8 cellular contexts compared by ENCODE assay signal in the genomic region with DNA sequence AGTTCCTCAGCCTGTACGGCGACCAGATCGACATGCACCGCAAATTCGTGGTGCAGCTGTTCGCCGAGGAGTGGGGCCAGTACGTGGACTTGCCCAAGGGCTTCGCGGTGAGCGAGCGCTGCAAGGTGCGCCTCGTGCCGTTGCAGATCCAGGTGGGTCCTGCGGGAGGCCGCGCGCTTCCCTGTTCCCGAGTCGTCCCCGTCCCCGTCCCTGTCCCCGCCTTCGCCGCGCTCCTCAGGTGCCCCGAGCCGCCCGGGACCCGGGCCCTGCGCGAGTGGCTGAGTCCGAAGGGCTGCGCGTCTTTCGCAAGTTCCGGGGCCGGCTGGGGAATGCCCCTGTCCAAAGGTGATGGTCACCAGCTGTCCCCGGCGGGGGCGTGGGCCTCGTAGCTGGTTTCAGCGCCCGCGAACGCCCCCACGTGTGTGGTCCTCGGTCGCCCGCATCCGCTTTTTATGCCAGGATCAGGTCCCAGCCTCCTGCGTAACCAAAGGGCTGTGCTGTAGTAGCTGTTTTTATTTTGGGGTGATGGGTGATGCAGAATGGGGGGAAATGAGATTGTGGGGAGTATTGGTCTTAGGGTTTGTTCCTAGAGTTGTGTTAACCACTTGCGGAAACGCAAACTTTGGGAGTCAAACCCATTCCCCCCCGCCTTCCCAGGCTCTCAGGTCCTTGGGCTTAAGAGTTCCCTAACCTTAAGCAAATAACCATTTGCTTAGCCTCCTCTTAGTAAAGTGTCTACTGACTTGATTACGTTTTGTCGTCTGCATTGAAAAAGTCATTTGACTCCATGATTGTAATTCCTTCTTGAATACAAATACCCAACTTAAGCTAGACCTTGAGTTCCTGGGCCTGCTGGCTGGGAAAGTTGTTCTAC. TPM values are rescaled to one million over a fixed set of nuclear protein-coding genes. Genes with fewer than 3 reads are reported as not detected.
DNase-seq lines count a peak whose midpoint lies in the region; ATAC-seq and TF ChIP-seq lines count a peak whose summit lies in the region.

No MANE protein-coding gene starts in this region.

- H3K4me1 ChIP-seq in ACC112 (ENCODE audit: control insufficient read depth, insufficient read depth, low read length, unreplicated experiment) (peaks cover 10% of the 10 kb centered on the region), fibroblast of lung (ENCODE audit: control insufficient read depth, extremely low read depth, insufficient read depth, low read length) (no peaks in the 10 kb centered on the region)
- peaks cover 7 to 8% of the 10 kb centered on the region in 2 donors for H3K4me1 ChIP-seq in naive thymus-derived CD4-positive, alpha-beta T cell (ENCODE audit: control insufficient read depth in 2 of 2, insufficient read depth in 2 of 2, low read length in 2 of 2)

- no peaks in the 10 kb centered on the region for H3K9me3 ChIP-seq in fibroblast of lung (ENCODE audit: control insufficient read depth, insufficient read depth, low read depth, low read length)
- H3K9me3 ChIP-seq in naive thymus-derived CD4-positive, alpha-beta T cell (ENCODE audit: control insufficient read depth in 2 of 3, low read length in 3 of 3) = no peaks in the 10 kb centered on the region

- ATAC-seq in GM18517 (IDR thresholded peaks at IDR 0.05; ENCODE audit: unreplicated experiment) (peak; percentile 47), HG02973 (IDR thresholded peaks at IDR 0.05; ENCODE audit: unreplicated experiment) (peak; percentile 44)
- ATAC-seq in naive thymus-derived CD4-positive, alpha-beta T cell = peak; percentile 4
- ATAC-seq in stimulated activated naive CD8-positive, alpha-beta T cell treated with anti-CD3 and anti-CD28 coated beads, Interleukin-15, amount 100 ng/mL, for 72 hours = peak; percentile 41

- H3K4me3 ChIP-seq in ACC112 (ENCODE audit: low read depth, low read length) (peak overlapping the region; percentile 79), fibroblast of lung (replicated peaks in 1 of 4; ENCODE audit: control extremely low read depth in 1 of 4, insufficient read depth in 1 of 4, low read depth in 3 of 4, low read length in 4 of 4) (peak overlapping the region; percentile 81 to 97 (median 88))
- peak overlapping the region; percentile 72 for H3K4me3 ChIP-seq in naive thymus-derived CD4-positive, alpha-beta T cell (ENCODE audit: low read length)

- H3K4me2 ChIP-seq in fibroblast of lung (ENCODE audit: extremely low read depth, insufficient read depth, low read length) = peak overlapping the region; percentile 96

- peaks cover 3% of the 10 kb centered on the region for H4K20me1 ChIP-seq in fibroblast of lung (ENCODE audit: control insufficient read depth, extremely low read depth, insufficient read depth, low read length)

- H2AFZ ChIP-seq in ACC112 (ENCODE audit: low read length, unreplicated experiment) (peak overlapping the region; percentile 94), fibroblast of lung (ENCODE audit: low read length) (peak overlapping the region; percentile 99)

- CTCF ChIA-PET in naive thymus-derived CD4-positive, alpha-beta T cell (lab: Charles Lee) = interaction anchor here (0.6 to 1.2 kb wide), 2 partner anchors 21 to 189 kb away, joined by 3 to 5 read pairs; no protein-coding TSS in a partner anchor

- POLR2A ChIA-PET in naive thymus-derived CD4-positive, alpha-beta T cell (lab: Charles Lee) = interaction anchor here (0.8 to 1.3 kb wide), 2 partner anchors 10 to 17 kb away, joined by 3 read pairs; no protein-coding TSS in a partner anchor

- peak overlapping the region; percentile 83 to 95 (median 89) for H3K4me3 Mint-ChIP-seq in naive thymus-derived CD4-positive, alpha-beta T cell
- H3K4me3 Mint-ChIP-seq in stimulated activated naive CD8-positive, alpha-beta T cell treated with anti-CD3 and anti-CD28 coated beads, Interleukin-15, amount 100 ng/mL, for 72 hours = peak overlapping the region; percentile 89 to 90

- peak overlapping the region in 8 of 9 donors; percentile 19 to 90 (median 70) for H3K27ac Mint-ChIP-seq in naive thymus-derived CD4-positive, alpha-beta T cell
- peak overlapping the region in 1 of 2 donors; percentile 76 for H3K27ac Mint-ChIP-seq in stimulated activated naive CD8-positive, alpha-beta T cell treated with anti-CD3 and anti-CD28 coated beads, Interleukin-15, amount 100 ng/mL, for 72 hours

- H3K27me3 ChIP-seq in ACC112 (ENCODE audit: insufficient read depth, low read length) (peaks cover 4% of the 10 kb centered on the region; the same call in 1 of the 2 replicates), fibroblast of lung (ENCODE audit: control insufficient read depth, insufficient read depth, low read length) (no peaks in the 10 kb centered on the region)
- H3K27me3 ChIP-seq in naive thymus-derived CD4-positive, alpha-beta T cell (ENCODE audit: control insufficient read depth in 2 of 2, insufficient read depth in 2 of 2, low read length in 2 of 2) = no peaks in the 10 kb centered on the region

- H3K9ac ChIP-seq in fibroblast of lung (ENCODE audit: insufficient read depth, low read length) = peak overlapping the region; percentile 76

- H3K36me3 ChIP-seq in ACC112 (ENCODE audit: insufficient read depth, low read length) (no peaks in the 10 kb centered on the region), fibroblast of lung (ENCODE audit: control insufficient read depth, insufficient read depth, low read length) (no peaks in the 10 kb centered on the region)
- H3K36me3 ChIP-seq in naive thymus-derived CD4-positive, alpha-beta T cell (ENCODE audit: control insufficient read depth in 2 of 3, insufficient read depth in 3 of 3, low read length in 3 of 3) = peaks cover 0 to 5% (median 0%) of the 10 kb centered on the region in 3 experiments

- H3K27ac ChIP-seq in ACC112 (ENCODE audit: low read depth, low read length) (no peak overlapping the region), fibroblast of lung (ENCODE audit: insufficient read depth, low read length) (peak overlapping the region; percentile 50)
- H3K27ac ChIP-seq in naive thymus-derived CD4-positive, alpha-beta T cell (ENCODE audit: low read depth, low read length) = peak overlapping the region; percentile 79

- peak; percentile 5 for DNase-seq in NCI-H510A (lab: John Stamatoyannopoulos, UW)
- peak; percentile 78 for DNase-seq in activated CD8-positive, alpha-beta memory T cell treated with anti-CD3 and anti-CD28 coated beads, Interleukin-2, amount 50 U/mL, for 48 hours
- DNase-seq in fibroblast of lung (ENCODE audit: low read depth in 2 of 2) = peak; percentile 29 to 68
- peak in 5 of 9 donors; percentile 34 to 68 (median 46) for DNase-seq in naive thymus-derived CD4-positive, alpha-beta T cell
- peak in 1 of 2 donors; percentile 56 for DNase-seq in stimulated activated naive CD8-positive, alpha-beta T cell treated with anti-CD3 and anti-CD28 coated beads, Interleukin-15, amount 100 ng/mL, for 72 hours

- intact Hi-C loops in naive thymus-derived CD4-positive, alpha-beta T cell (cut with micrococcal nuclease) = loop anchor here (1.0 to 10.0 kb wide), 9 partner anchors 30 to 1580 kb away; a partner anchor contains a TSS

- H3K27me3 Mint-ChIP-seq in naive thymus-derived CD4-positive, alpha-beta T cell = peaks cover 0 to 24% (median 0%) of the 10 kb centered on the region in 5 donors
- H3K27me3 Mint-ChIP-seq in stimulated activated naive CD8-positive, alpha-beta T cell treated with anti-CD3 and anti-CD28 coated beads, Interleukin-15, amount 100 ng/mL, for 72 hours = peaks cover 17% of the 10 kb centered on the region

- H3K79me2 ChIP-seq in ACC112 (ENCODE audit: control insufficient read depth, insufficient read depth, low read length, unreplicated experiment) = peaks cover 6% of the 10 kb centered on the region
- no peaks in the 10 kb centered on the region for H3K79me2 ChIP-seq in fibroblast of lung (ENCODE audit: control insufficient read depth, insufficient read depth, low read length)

- peaks cover 13 to 51% (median 35%) of the 10 kb centered on the region in 7 donors for H3K4me1 Mint-ChIP-seq in naive thymus-derived CD4-positive, alpha-beta T cell
- H3K4me1 Mint-ChIP-seq in stimulated activated naive CD8-positive, alpha-beta T cell treated with anti-CD3 and anti-CD28 coated beads, Interleukin-15, amount 100 ng/mL, for 72 hours = peaks cover 26% of the 10 kb centered on the region

- peak in 1 of 2 donors; percentile 9 for TF ChIP-seq CTCF in fibroblast of lung (conservative IDR thresholded peaks at IDR 0.05 in 1 of 2, IDR thresholded peaks at IDR 0.05 in 1 of 2; ENCODE audit: low read depth in 1 of 2, low read length in 2 of 2)

- H3K9me3 Mint-ChIP-seq in naive thymus-derived CD4-positive, alpha-beta T cell = no peaks in the 10 kb centered on the region
- H3K9me3 Mint-ChIP-seq in stimulated activated naive CD8-positive, alpha-beta T cell treated with anti-CD3 and anti-CD28 coated beads, Interleukin-15, amount 100 ng/mL, for 72 hours = no peaks in the 10 kb centered on the region

- H3K36me3 Mint-ChIP-seq in naive thymus-derived CD4-positive, alpha-beta T cell = peaks cover 0 to 2% (median 0%) of the 10 kb centered on the region in 5 donors

RNA-seq across cellular contexts. Expression of a gene that starts 0.6 kb away (rescaled TPM):
- total RNA-seq in fibroblast of lung = 21.1 TPM in 2 replicates
- 15.4 and 23.2 TPM in 2 replicates for polyA plus RNA-seq in fibroblast of lung
- polyA plus RNA-seq in fibroblast of lung (2012) = 8.9 and 14.3 TPM in 2 replicates
- 3.1 and 4.5 TPM in 2 replicates for polyA minus RNA-seq in fibroblast of lung (ENCODE audit: low replicate concordance)
- 10 to 100 TPM in 3 of 5 experiments, 1 to 10 TPM in 2; 5.3 to 18.9 (median 11.9) TPM for total RNA-seq in naive thymus-derived CD4-positive, alpha-beta T cell
- 10 to 100 TPM; 23.6 to 32.1 TPM for polyA plus RNA-seq in naive thymus-derived CD4-positive, alpha-beta T cell
